Comparison of ENCODE assay signal across 9 cellular contexts in the genomic region with DNA sequence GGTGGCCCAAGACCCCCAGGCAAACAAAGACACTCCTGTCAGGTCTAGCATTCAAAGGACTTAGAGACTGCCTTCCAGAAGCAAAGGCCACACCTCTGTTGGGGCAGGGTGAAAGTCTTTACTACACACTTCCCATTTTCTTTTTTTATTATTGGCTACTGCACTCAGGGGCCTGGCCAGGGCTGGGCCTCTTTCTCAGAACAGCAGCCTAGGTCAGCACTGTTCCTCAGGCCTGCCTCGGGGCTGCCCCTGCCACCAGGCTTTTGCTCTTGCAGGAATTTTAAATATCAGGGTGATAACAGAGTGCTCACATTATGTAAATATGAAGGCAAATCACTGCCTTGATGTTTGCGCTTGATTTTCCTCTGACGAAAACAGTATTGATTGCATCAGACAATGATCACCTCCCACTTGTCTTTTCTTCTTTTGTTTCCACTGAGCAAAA. TPM values are rescaled to one million over a fixed set of nuclear protein-coding genes. Genes with fewer than 3 reads are reported as not detected.
DNase-seq lines count a peak whose midpoint lies in the region; ATAC-seq, FAIRE-seq and TF ChIP-seq lines count a peak whose summit lies in the region.
"Had no signal": no experiment of that assay in that cellular context is flagged by ENCODE, and none has a peak within 500 bp of the region (broad histone marks: within the 10 kb centered on the region; RNA-seq: fewer than 3 reads in every experiment).

No MANE protein-coding gene starts in this region.

- TF ChIP-seq POLR2A in GM12892 (IDR thresholded peaks at IDR 0.05; ENCODE audit: low read depth, low read length) = no peak
- no peak for TF ChIP-seq POLR2A in prostate gland (IDR thresholded peaks at IDR 0.05)

- peak; percentile 88 for ATAC-seq in GM21390 (IDR thresholded peaks at IDR 0.05; ENCODE audit: unreplicated experiment)
- ATAC-seq in left colon = peak; percentile 88

- H3K27me3 Mint-ChIP-seq in HFFc6 (ENCODE audit: insufficient read depth) = peaks cover 2% of the 10 kb centered on the region
- peaks cover 4 to 6% of the 10 kb centered on the region in 2 donors for H3K27me3 Mint-ChIP-seq in CD4-positive, alpha-beta memory T cell
- H3K27me3 Mint-ChIP-seq: central memory CD8-positive, alpha-beta T cell had no signal

- H3K27me3 ChIP-seq in HUES6 (ENCODE audit: control insufficient read depth, insufficient read depth, low read length) = no peaks in the 10 kb centered on the region
- no peaks in the 10 kb centered on the region for H3K27me3 ChIP-seq in prostate gland (replicated peaks; ENCODE audit: insufficient read depth)
- H3K27me3 ChIP-seq in CD4-positive, alpha-beta memory T cell (ENCODE audit: insufficient read depth, low read length) = no peaks in the 10 kb centered on the region

- peak; percentile 79 for FAIRE-seq in GM12892 (lab: Jason Lieb, UNC)

- no peaks in the 10 kb centered on the region for H3K36me3 ChIP-seq in HUES6 (ENCODE audit: control insufficient read depth, insufficient read depth, low read length)
- H3K36me3 ChIP-seq in prostate gland = no peaks in the 10 kb centered on the region
- no peaks in the 10 kb centered on the region for H3K36me3 ChIP-seq in CD4-positive, alpha-beta memory T cell (ENCODE audit: insufficient read depth, low read length)

- H3K9ac ChIP-seq in HUES6 (ENCODE audit: low read length) = no peak overlapping the region

- H3K27ac Mint-ChIP-seq in HFFc6 = no peak overlapping the region
- peak overlapping the region in 1 of 7 donors; percentile 13 for H3K27ac Mint-ChIP-seq in CD4-positive, alpha-beta memory T cell

- H3K9me3 Mint-ChIP-seq in HFFc6 = no peaks in the 10 kb centered on the region
- no peaks in the 10 kb centered on the region for H3K9me3 Mint-ChIP-seq in CD4-positive, alpha-beta memory T cell
- H3K9me3 Mint-ChIP-seq: central memory CD8-positive, alpha-beta T cell had no signal

- CTCF ChIA-PET in CD4-positive, alpha-beta memory T cell (lab: Charles Lee; ENCODE audit: partially characterized antibody) = no interaction called here

- no peaks in the 10 kb centered on the region for H3K36me3 Mint-ChIP-seq in HFFc6 (ENCODE audit: low read depth)
- no peaks in the 10 kb centered on the region for H3K36me3 Mint-ChIP-seq in CD4-positive, alpha-beta memory T cell

- H3K4me1 ChIP-seq in HUES6 (ENCODE audit: control insufficient read depth, insufficient read depth, low read length) (peaks cover 11% of the 10 kb centered on the region), prostate gland (replicated peaks) (no peaks in the 10 kb centered on the region)
- H3K4me1 ChIP-seq in CD4-positive, alpha-beta memory T cell (ENCODE audit: insufficient read depth, low read length) = no peaks in the 10 kb centered on the region

- H3K27ac ChIP-seq in HUES6 (ENCODE audit: low read depth, low read length) = 0 out of 2 replicates have a peak overlapping the region, but pooled peaks have one; percentile 17
- no peak overlapping the region for H3K27ac ChIP-seq in prostate gland
- no peak overlapping the region for H3K27ac ChIP-seq in CD4-positive, alpha-beta memory T cell (ENCODE audit: low read depth, low read length)

- no peak for TF ChIP-seq CTCF in prostate gland (IDR thresholded peaks at IDR 0.05)
- TF ChIP-seq CTCF in HFFc6 (IDR thresholded peaks at IDR 0.05) = no peak

- POLR2A ChIA-PET in CD4-positive, alpha-beta memory T cell (lab: Charles Lee; ENCODE audit: partially characterized antibody) = interaction anchor here (0.6 kb wide), 1 partner anchor 82 kb away, joined by 3 read pairs; no protein-coding TSS in a partner anchor

- no peak overlapping the region for H3K4me3 ChIP-seq in HUES6 (ENCODE audit: low read depth, low read length)
- H3K4me3 ChIP-seq in prostate gland = no peak overlapping the region
- H3K4me3 ChIP-seq in CD4-positive, alpha-beta memory T cell (ENCODE audit: low read length in 2 of 2) = no peak overlapping the region

- H3K4me1 Mint-ChIP-seq in HFFc6 (ENCODE audit: low read depth) = peaks cover 5% of the 10 kb centered on the region; the same call in 1 of the 2 replicates
- peaks cover 0 to 2% (median 0%) of the 10 kb centered on the region in 4 donors for H3K4me1 Mint-ChIP-seq in CD4-positive, alpha-beta memory T cell
- H3K4me1 Mint-ChIP-seq: central memory CD8-positive, alpha-beta T cell had no signal

- no peak overlapping the region for H3K4me3 Mint-ChIP-seq in HFFc6
- no peak overlapping the region for H3K4me3 Mint-ChIP-seq in CD4-positive, alpha-beta memory T cell
- H3K4me3 Mint-ChIP-seq: central memory CD8-positive, alpha-beta T cell had no signal

- no peaks in the 10 kb centered on the region for H3K9me3 ChIP-seq in HUES6 (ENCODE audit: control insufficient read depth, insufficient read depth, low read depth, low read length)
- no peaks in the 10 kb centered on the region for H3K9me3 ChIP-seq in prostate gland
- H3K9me3 ChIP-seq in CD4-positive, alpha-beta memory T cell (ENCODE audit: control insufficient read depth in 1 of 2, low read length in 2 of 2) = no peaks in the 10 kb centered on the region

- DNase-seq in GM12892 (ENCODE audit: insufficient read length) = no peak
- DNase-seq in left colon = peak; percentile 28 to 35
- no peak for DNase-seq in prostate gland (ENCODE audit: low spot score)
- DNase-seq in HFFc6 = no peak
- no peak for DNase-seq in CD4-positive, alpha-beta memory T cell
- no peak for DNase-seq in inferior parietal cortex (ENCODE audit: extremely low spot score)

- 47% methylated on average over 3 of the region's 3 CpGs for WGBS in prostate gland

- intact Hi-C loops in left colon (cut with DNase I, micrococcal nuclease) (no loop called here), prostate gland (cut with DNase I) (no loop called here)
- intact Hi-C loops in CD4-positive, alpha-beta memory T cell (cut with micrococcal nuclease) = no loop called here

RNA-seq across cellular contexts. Expression of a gene that starts 18.5 kb away (rescaled TPM):
- polyA plus RNA-seq in GM12892 (2012; ENCODE audit: missing spikeins) = 3.5 TPM
- total RNA-seq in left colon (10 to 100 TPM; 14.1 to 15.2 TPM), prostate gland (10 to 100 TPM; 62.2 to 96.7 TPM)
- 10 to 100 TPM; 15.5 to 21.2 (median 19.7) TPM for total RNA-seq in HFFc6 (2021; fragmentation: NEBNext Ultra II Directional; extraction: Animal tissue kit (Norgen Biotek cat#: 25700))
- total RNA-seq in CD4-positive, alpha-beta memory T cell = not detected
- 1 to 10 TPM in 1 of 2 donors, under 1 TPM in 1; 0.57 to 1.7 TPM for polyA plus RNA-seq in CD4-positive, alpha-beta memory T cell

Comparison
In these comparisons a context has a peak if more than half of its experiments do, and no peak if none do; other contexts are left out.
1. DNase-seq: peak in left colon (2 of 2); none in GM12892 (single experiment), prostate gland (single experiment), HFFc6 (single experiment), CD4-positive, alpha-beta memory T cell (0 of 5) and inferior parietal cortex (single experiment).
2. RNA of a gene that starts 18.5 kb away (total RNA-seq): 62.2 to 96.7 TPM in prostate gland, 15.5 to 21.2 TPM in HFFc6 and 14.1 to 15.2 TPM in left colon; not detected in CD4-positive, alpha-beta memory T cell; every median in the first group is over 10 times any median in the second.